In the genomic region with DNA sequence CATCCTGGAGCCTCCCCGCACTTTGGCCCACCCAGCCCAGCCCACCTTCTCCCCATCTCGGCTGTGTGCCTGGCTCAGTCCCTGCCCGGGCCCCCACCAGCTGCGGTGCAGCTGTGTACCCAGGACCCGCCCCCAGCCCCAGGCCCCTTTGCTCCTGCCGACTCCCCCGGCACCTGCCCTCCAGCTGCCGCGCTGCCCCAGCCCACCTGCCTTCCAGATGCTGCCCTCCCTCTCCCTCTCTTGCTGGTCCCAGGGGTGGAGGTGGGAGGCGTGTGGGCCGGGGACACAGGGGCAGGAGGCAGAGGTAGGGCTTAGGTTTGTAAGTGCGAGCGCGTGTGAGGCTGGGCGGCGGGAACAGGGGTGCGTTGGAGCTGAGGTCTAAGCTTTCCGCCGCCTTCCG, we compare ENCODE assay signal across 14 cellular contexts.
DNase-seq lines count a peak whose midpoint lies in the region; ATAC-seq, FAIRE-seq and TF ChIP-seq lines count a peak whose summit lies in the region.
"Had no signal": no experiment of that assay in that cellular context is flagged by ENCODE, and none has a peak within 500 bp of the region (broad histone marks: within the 10 kb centered on the region; RNA-seq: fewer than 3 reads in every experiment).

No MANE protein-coding gene starts in this region.

- H3K4me1 Mint-ChIP-seq in WTC11 = peaks cover 24% of the 10 kb centered on the region
- H3K4me1 Mint-ChIP-seq in neural crest cell = peaks cover 25% of the 10 kb centered on the region
- peaks cover 38% of the 10 kb centered on the region for H3K4me1 Mint-ChIP-seq in mesothelial cell of epicardium

- H3K27me3 Mint-ChIP-seq in WTC11 (ENCODE audit: low read depth) (no peaks in the 10 kb centered on the region), neural crest cell (ENCODE audit: low read depth) (peaks cover 2% of the 10 kb centered on the region), mesothelial cell of epicardium (ENCODE audit: low read depth) (no peaks in the 10 kb centered on the region)
- H3K27me3 Mint-ChIP-seq: brain, IgD-negative memory B cell had no signal

- no peaks in the 10 kb centered on the region for H3K9me3 Mint-ChIP-seq in WTC11
- H3K9me3 Mint-ChIP-seq in neural crest cell = no peaks in the 10 kb centered on the region
- no peaks in the 10 kb centered on the region for H3K9me3 Mint-ChIP-seq in mesothelial cell of epicardium
- H3K9me3 Mint-ChIP-seq: IgD-negative memory B cell, immature natural killer cell had no signal

- POLR2A ChIA-PET in WTC11 (lab: Charles Lee) = no interaction called here

- CTCF ChIA-PET in WTC11 (lab: Charles Lee) = interaction anchor here (0.8 to 2.3 kb wide), 6 partner anchors 10 to 330 kb away, joined by 3 to 6 read pairs (median 4); no protein-coding TSS in a partner anchor

- H3K27ac Mint-ChIP-seq in WTC11 (no peak overlapping the region), neural crest cell (ENCODE audit: unreplicated experiment) (peak overlapping the region; percentile 87), mesothelial cell of epicardium (no peak overlapping the region)
- H3K27ac Mint-ChIP-seq: immature natural killer cell had no signal

- FAIRE-seq in RCC 7860 (lab: Jason Lieb, UNC) = no peak

- TF ChIP-seq CTCF in WTC11 (IDR thresholded peaks at IDR 0.05) = no peak
- TF ChIP-seq CTCF in neural crest cell (conservative IDR thresholded peaks at IDR 0.05) = no peak
- TF ChIP-seq CTCF in mesothelial cell of epicardium (IDR thresholded peaks at IDR 0.05; ENCODE audit: unreplicated experiment) = no peak

- H3K36me3 Mint-ChIP-seq in WTC11 (no peaks in the 10 kb centered on the region), neural crest cell (ENCODE audit: low read depth) (no peaks in the 10 kb centered on the region), mesothelial cell of epicardium (no peaks in the 10 kb centered on the region)
- H3K36me3 Mint-ChIP-seq: brain, IgD-negative memory B cell, immature natural killer cell had no signal

- no peak overlapping the region for H3K4me3 Mint-ChIP-seq in WTC11
- H3K4me3 Mint-ChIP-seq in neural crest cell = no peak overlapping the region
- H3K4me3 Mint-ChIP-seq in mesothelial cell of epicardium = no peak overlapping the region
- H3K4me3 Mint-ChIP-seq: IgD-negative memory B cell, immature natural killer cell had no signal

- DNase-seq in COLO668 (lab: John Stamatoyannopoulos, UW; ENCODE audit: unreplicated experiment) (peak; percentile 99), NAMALWA (ENCODE audit: low spot score) (peak; percentile 28), WTC11 (ENCODE audit: low spot score) (peak; percentile 38), neural crest cell (ENCODE audit: low read depth, low spot score) (no peak), RCC 7860 (ENCODE audit: low spot score) (no peak), mesothelial cell of epicardium (ENCODE audit: low spot score in 2 of 2, unreplicated experiment in 2 of 2) (no peak)
- DNase-seq: effector CD4-positive, alpha-beta T cell; immature natural killer cell; NCI-H1048; stimulated activated CD4-positive, alpha-beta T cell treated with anti-CD3 and anti-CD28 coated beads, Interleukin-2, amount 100 ng/mL, for 48 hours had no signal

- ATAC-seq in WTC11 = no peak
- ATAC-seq in HG02759 (IDR thresholded peaks at IDR 0.05; ENCODE audit: unreplicated experiment) = no peak
- no peak for ATAC-seq in GM18858 (IDR thresholded peaks at IDR 0.05; ENCODE audit: unreplicated experiment)

TF ChIP-seq in WTC11, 78 proteins besides CTCF, POLR2A, EP300 and RAD21:
- TF ChIP-seq, protein P1, sequence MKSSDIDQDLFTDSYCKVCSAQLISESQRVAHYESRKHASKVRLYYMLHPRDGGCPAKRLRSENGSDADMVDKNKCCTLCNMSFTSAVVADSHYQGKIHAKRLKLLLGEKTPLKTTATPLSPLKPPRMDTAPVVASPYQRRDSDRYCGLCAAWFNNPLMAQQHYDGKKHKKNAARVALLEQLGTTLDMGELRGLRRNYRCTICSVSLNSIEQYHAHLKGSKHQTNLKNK (CRISPR knock-in tag; IDR thresholded peaks at IDR 0.05) = no peak
- TF ChIP-seq GABPB1 (CRISPR knock-in tag; IDR thresholded peaks at IDR 0.05) (no peak), ZNF232 (CRISPR knock-in tag; IDR thresholded peaks at IDR 0.05) (no peak), CREB1 (CRISPR knock-in tag; IDR thresholded peaks at IDR 0.05) (no peak)
- TF ChIP-seq, protein P2, sequence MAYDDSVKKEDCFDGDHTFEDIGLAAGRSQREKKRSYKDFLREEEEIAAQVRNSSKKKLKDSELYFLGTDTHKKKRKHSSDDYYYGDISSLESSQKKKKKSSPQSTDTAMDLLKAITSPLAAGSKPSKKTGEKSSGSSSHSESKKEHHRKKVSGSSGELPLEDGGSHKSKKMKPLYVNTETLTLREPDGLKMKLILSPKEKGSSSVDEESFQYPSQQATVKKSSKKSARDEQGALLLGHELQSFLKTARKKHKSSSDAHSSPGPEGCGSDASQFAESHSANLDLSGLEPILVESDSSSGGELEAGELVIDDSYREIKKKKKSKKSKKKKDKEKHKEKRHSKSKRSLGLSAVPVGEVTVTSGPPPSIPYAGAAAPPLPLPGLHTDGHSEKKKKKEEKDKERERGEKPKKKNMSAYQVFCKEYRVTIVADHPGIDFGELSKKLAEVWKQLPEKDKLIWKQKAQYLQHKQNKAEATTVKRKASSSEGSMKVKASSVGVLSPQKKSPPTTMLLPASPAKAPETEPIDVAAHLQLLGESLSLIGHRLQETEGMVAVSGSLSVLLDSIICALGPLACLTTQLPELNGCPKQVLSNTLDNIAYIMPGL (CRISPR knock-in tag; IDR thresholded peaks at IDR 0.05) = no peak
- TF ChIP-seq, protein P3, sequence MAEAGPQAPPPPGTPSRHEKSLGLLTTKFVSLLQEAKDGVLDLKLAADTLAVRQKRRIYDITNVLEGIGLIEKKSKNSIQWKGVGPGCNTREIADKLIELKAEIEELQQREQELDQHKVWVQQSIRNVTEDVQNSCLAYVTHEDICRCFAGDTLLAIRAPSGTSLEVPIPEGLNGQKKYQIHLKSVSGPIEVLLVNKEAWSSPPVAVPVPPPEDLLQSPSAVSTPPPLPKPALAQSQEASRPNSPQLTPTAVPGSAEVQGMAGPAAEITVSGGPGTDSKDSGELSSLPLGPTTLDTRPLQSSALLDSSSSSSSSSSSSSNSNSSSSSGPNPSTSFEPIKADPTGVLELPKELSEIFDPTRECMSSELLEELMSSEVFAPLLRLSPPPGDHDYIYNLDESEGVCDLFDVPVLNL (CRISPR knock-in tag; IDR thresholded peaks at IDR 0.05; ENCODE audit: borderline replicate concordance, low read depth) = no peak
- TF ChIP-seq, protein P4, sequence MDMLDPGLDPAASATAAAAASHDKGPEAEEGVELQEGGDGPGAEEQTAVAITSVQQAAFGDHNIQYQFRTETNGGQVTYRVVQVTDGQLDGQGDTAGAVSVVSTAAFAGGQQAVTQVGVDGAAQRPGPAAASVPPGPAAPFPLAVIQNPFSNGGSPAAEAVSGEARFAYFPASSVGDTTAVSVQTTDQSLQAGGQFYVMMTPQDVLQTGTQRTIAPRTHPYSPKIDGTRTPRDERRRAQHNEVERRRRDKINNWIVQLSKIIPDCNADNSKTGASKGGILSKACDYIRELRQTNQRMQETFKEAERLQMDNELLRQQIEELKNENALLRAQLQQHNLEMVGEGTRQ (CRISPR knock-in tag; IDR thresholded peaks at IDR 0.05) = no peak
- TF ChIP-seq, protein P5, sequence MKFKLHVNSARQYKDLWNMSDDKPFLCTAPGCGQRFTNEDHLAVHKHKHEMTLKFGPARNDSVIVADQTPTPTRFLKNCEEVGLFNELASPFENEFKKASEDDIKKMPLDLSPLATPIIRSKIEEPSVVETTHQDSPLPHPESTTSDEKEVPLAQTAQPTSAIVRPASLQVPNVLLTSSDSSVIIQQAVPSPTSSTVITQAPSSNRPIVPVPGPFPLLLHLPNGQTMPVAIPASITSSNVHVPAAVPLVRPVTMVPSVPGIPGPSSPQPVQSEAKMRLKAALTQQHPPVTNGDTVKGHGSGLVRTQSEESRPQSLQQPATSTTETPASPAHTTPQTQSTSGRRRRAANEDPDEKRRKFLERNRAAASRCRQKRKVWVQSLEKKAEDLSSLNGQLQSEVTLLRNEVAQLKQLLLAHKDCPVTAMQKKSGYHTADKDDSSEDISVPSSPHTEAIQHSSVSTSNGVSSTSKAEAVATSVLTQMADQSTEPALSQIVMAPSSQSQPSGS (CRISPR knock-in tag; IDR thresholded peaks at IDR 0.05; ENCODE audit: borderline replicate concordance, low read depth) = no peak
TF ChIP-seq in WTC11: peak in this region for 0.

Comparison
In these comparisons a context has a peak if more than half of its experiments do, and no peak if none do; other contexts are left out.
1. DNase-seq: peak in COLO668 (single experiment), NAMALWA (single experiment) and WTC11 (single experiment); none in neural crest cell (single experiment), RCC 7860 (single experiment) and mesothelial cell of epicardium (0 of 2).